ENCODE assay signal across 1 cellular context in genomic region chr15:69280783-69281182, GRCh38.
A peak's percentile ranks its signal among the peaks of the same experiment; 100 is the strongest.
TF ChIP-seq lines count a peak whose summit lies in the region.

No MANE protein-coding gene starts in this region.

TF ChIP-seq in HEK293, 187 proteins besides CTCF, POLR2A, EP300 and RAD21 (continued from another document):
- TF ChIP-seq PRDM2 (tag by site-specific recombination; IDR thresholded peaks at IDR 0.05; ENCODE audit: borderline replicate concordance): no peak
- TF ChIP-seq ZNF398 (tag by site-specific recombination; IDR thresholded peaks at IDR 0.05): 0 out of 2 replicates have a peak, but pooled peaks have one; percentile 34
- TF ChIP-seq ZNF558 (tag by site-specific recombination; IDR thresholded peaks at IDR 0.05): no peak
- no peak for TF ChIP-seq ZNF549 (tag by site-specific recombination; IDR thresholded peaks at IDR 0.05)
- no peak for TF ChIP-seq ZNF350 (tag by site-specific recombination; IDR thresholded peaks at IDR 0.05)
- peak; percentile 43 for TF ChIP-seq EGR2 (tag by site-specific recombination; IDR thresholded peaks at IDR 0.05; ENCODE audit: low read depth)
- no peak for TF ChIP-seq REPIN1 (tag by site-specific recombination; IDR thresholded peaks at IDR 0.05; ENCODE audit: low read depth)
- TF ChIP-seq ZNF658 (tag by site-specific recombination; IDR thresholded peaks at IDR 0.05): no peak
- TF ChIP-seq ZSCAN18 (tag by site-specific recombination; IDR thresholded peaks at IDR 0.05): no peak
- TF ChIP-seq TSHZ1 (tag by site-specific recombination; IDR thresholded peaks at IDR 0.05; ENCODE audit: borderline replicate concordance): no peak
- TF ChIP-seq ZFHX2 (tag by site-specific recombination; conservative IDR thresholded peaks at IDR 0.05): peak; percentile 84
- no peak for TF ChIP-seq ZNF223 (tag by site-specific recombination; IDR thresholded peaks at IDR 0.05)
- no peak for TF ChIP-seq ZNF146 (tag by site-specific recombination; IDR thresholded peaks at IDR 0.05)
- TF ChIP-seq ZNF362 (tag by site-specific recombination; IDR thresholded peaks at IDR 0.05): no peak
- TF ChIP-seq BCL6B (tag by site-specific recombination; IDR thresholded peaks at IDR 0.05): no peak
- TF ChIP-seq ZNF530 (tag by site-specific recombination; IDR thresholded peaks at IDR 0.05; ENCODE audit: low read depth): no peak
- TF ChIP-seq GLIS1 (tag by site-specific recombination; IDR thresholded peaks at IDR 0.05): peak; percentile 41
